ENCODE assay signal across 9 cellular contexts in the genomic region with DNA sequence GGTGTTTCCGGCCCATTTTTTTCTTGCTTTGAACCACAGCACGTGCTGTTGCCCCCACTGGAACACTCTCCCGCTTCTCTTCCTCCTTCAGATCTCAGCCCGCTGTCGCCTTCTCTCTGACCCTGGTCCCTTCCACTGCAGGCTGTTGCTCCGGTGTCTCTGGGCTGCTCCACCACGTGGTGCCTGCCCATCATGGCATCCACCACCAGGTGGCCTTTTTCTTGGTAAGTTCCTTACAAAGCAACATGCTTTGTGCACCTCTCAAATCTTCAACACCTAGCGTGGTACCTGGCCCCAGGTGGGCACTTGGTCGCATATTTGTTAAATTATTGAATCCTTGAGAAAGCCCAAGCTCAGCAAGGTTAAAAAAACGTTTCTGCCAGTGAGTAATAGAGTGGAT. TPM values are rescaled to one million over a fixed set of nuclear protein-coding genes. Genes with fewer than 3 reads are reported as not detected.
DNase-seq lines count a peak whose midpoint lies in the region; ATAC-seq and TF ChIP-seq lines count a peak whose summit lies in the region.
"Had no signal": no experiment of that assay in that cellular context is flagged by ENCODE, and none has a peak within 500 bp of the region (broad histone marks: within the 10 kb centered on the region; RNA-seq: fewer than 3 reads in every experiment).

No MANE protein-coding gene starts in this region.

- H3K36me3 Mint-ChIP-seq in glutamatergic neuron (ENCODE audit: unreplicated experiment) = peaks cover 4% of the 10 kb centered on the region

- H3K36me3 ChIP-seq in RWPE2 (ENCODE audit: low read depth) (no peaks in the 10 kb centered on the region), sigmoid colon (no peaks in the 10 kb centered on the region)

- POLR2A ChIA-PET in AG04449 (lab: Yijun Ruan, JAX) = no interaction called here

- DNase-seq in AG04449 (ENCODE audit: low read depth, low spot score) (no peak), GM13977 (ENCODE audit: low spot score) (peak; percentile 47), RWPE2 (ENCODE audit: low spot score) (no peak), glutamatergic neuron (peak; percentile 51), NCI-H2081 treated with DMSO at 0.1 percent for 48 hours (lab: John Stamatoyannopoulos, UW) (no peak), MV-4-11 (lab: John Stamatoyannopoulos, UW) (no peak), sigmoid colon (no peak)

- peaks cover 4% of the 10 kb centered on the region for H3K27me3 Mint-ChIP-seq in glutamatergic neuron (ENCODE audit: unreplicated experiment)

- TF ChIP-seq POLR2A in sigmoid colon (IDR thresholded peaks at IDR 0.05) = no peak

- no peak for TF ChIP-seq EP300 in sigmoid colon (IDR thresholded peaks at IDR 0.05)

- peaks cover 27% of the 10 kb centered on the region for H3K4me1 Mint-ChIP-seq in glutamatergic neuron (ENCODE audit: low read depth, unreplicated experiment)

- peaks cover 16% of the 10 kb centered on the region for H3K9me3 Mint-ChIP-seq in glutamatergic neuron (ENCODE audit: unreplicated experiment)
- H3K9me3 Mint-ChIP-seq: activated T-helper 1 cell treated with anti-CD3 and anti-CD28 coated beads, Interleukin-12 subunit alpha, Interleukin-12 subunit beta, Interleukin-2, Interleukin-4 antibody, amounts not matched to agents 30 ng/mL and 10 ng/mL and 1 ng/mL, durations not matched to agents 14 hours and 24 hours and 36 hours had no signal

- no peak overlapping the region for H3K4me3 ChIP-seq in AG04449 (ENCODE audit: low read depth, low read length)
- no peak overlapping the region for H3K4me3 ChIP-seq in RWPE2 (ENCODE audit: severe bottlenecking)
- no peak overlapping the region for H3K4me3 ChIP-seq in sigmoid colon

- peak overlapping the region; percentile 35 for H3K4me3 Mint-ChIP-seq in glutamatergic neuron (ENCODE audit: unreplicated experiment)
- H3K4me3 Mint-ChIP-seq: activated T-helper 1 cell treated with anti-CD3 and anti-CD28 coated beads, Interleukin-12 subunit alpha, Interleukin-12 subunit beta, Interleukin-2, Interleukin-4 antibody, amounts not matched to agents 30 ng/mL and 10 ng/mL and 1 ng/mL, durations not matched to agents 14 hours and 24 hours and 36 hours had no signal

- peaks cover 4% of the 10 kb centered on the region for H3K4me1 ChIP-seq in RWPE2 (ENCODE audit: insufficient read depth, poor library complexity, severe bottlenecking)
- H3K4me1 ChIP-seq in sigmoid colon = peaks cover 0 to 7% (median 0%) of the 10 kb centered on the region in 4 donors

- no peak overlapping the region for H3K27ac ChIP-seq in RWPE2 (ENCODE audit: poor library complexity, severe bottlenecking)
- no peak overlapping the region for H3K27ac ChIP-seq in sigmoid colon

- peaks cover 26% of the 10 kb centered on the region for H3K27me3 ChIP-seq in RWPE2 (ENCODE audit: insufficient read depth, poor library complexity, severe bottlenecking)
- H3K27me3 ChIP-seq in sigmoid colon = peaks cover 0 to 3% (median 0%) of the 10 kb centered on the region in 3 donors

- H3K9me3 ChIP-seq in RWPE2 (ENCODE audit: severe bottlenecking) = no peaks in the 10 kb centered on the region
- no peaks in the 10 kb centered on the region for H3K9me3 ChIP-seq in sigmoid colon

- TF ChIP-seq CTCF in AG04449 (IDR thresholded peaks at IDR 0.05; ENCODE audit: insufficient read depth, low read length, missing control alignments) (peak; percentile 17), GM13977 (IDR thresholded peaks at IDR 0.05; ENCODE audit: extremely low read depth, insufficient read depth, missing control alignments) (peak; percentile 26), RWPE2 (IDR thresholded peaks at IDR 0.05; ENCODE audit: poor library complexity, severe bottlenecking) (peak; percentile 43), glutamatergic neuron (IDR thresholded peaks at IDR 0.05; ENCODE audit: partially characterized antibody, unreplicated experiment) (peak; percentile 37), sigmoid colon (IDR thresholded peaks at IDR 0.05) (no peak)

- WGBS in sigmoid colon, 2 donors = 46 to 48% methylated on average over 10 of the region's 10 CpGs

- intact Hi-C loops in sigmoid colon (cut with DNase I) = no loop called here

- in situ Hi-C loops in GM13977 (cut with MboI; ENCODE audit: low pct_unique_long_range_greater_than_20kb, low sequenced_read_pairs, unreplicated experiment) = no loop called here

- no peak overlapping the region for H3K27ac Mint-ChIP-seq in glutamatergic neuron (ENCODE audit: unreplicated experiment)
- H3K27ac Mint-ChIP-seq: activated T-helper 1 cell treated with anti-CD3 and anti-CD28 coated beads, Interleukin-12 subunit alpha, Interleukin-12 subunit beta, Interleukin-2, Interleukin-4 antibody, amounts not matched to agents 30 ng/mL and 10 ng/mL and 1 ng/mL, durations not matched to agents 14 hours and 24 hours and 36 hours had no signal

- ATAC-seq in RWPE2 (ENCODE audit: low read depth) (no peak), HG02938 (IDR thresholded peaks at IDR 0.05; ENCODE audit: unreplicated experiment) (no peak)

- CTCF ChIA-PET in AG04449 (lab: Yijun Ruan, JAX) = interaction anchor here (0.8 to 2.3 kb wide), 2 partner anchors 16 to 202 kb away, joined by 3 to 5 read pairs; no protein-coding TSS in a partner anchor

RNA-seq across cellular contexts. Expression of a gene that starts 19.1 kb away (rescaled TPM):
- total RNA-seq in glutamatergic neuron (ENCODE audit: unreplicated experiment) = 16.2 TPM
- total RNA-seq in sigmoid colon = not detected
- polyA plus RNA-seq in sigmoid colon = under 1 TPM in 1 of 3 donors, not detected in 2; 0.12 TPM
- total RNA-seq: activated T-helper 1 cell treated with anti-CD3 and anti-CD28 coated beads, Interleukin-12 subunit alpha, Interleukin-12 subunit beta, Interleukin-2, Interleukin-4 antibody, amounts not matched to agents 30 ng/mL and 10 ng/mL and 1 ng/mL, durations not matched to agents 14 hours and 24 hours and 36 hours had no signal

Comparison
In these comparisons a context has a peak if more than half of its experiments do, and no peak if none do; other contexts are left out.
1. DNase-seq: peak in GM13977 (single experiment) and glutamatergic neuron (single experiment); none in AG04449 (single experiment), RWPE2 (single experiment), NCI-H2081 treated with DMSO at 0.1 percent for 48 hours (single experiment), MV-4-11 (single experiment) and sigmoid colon (single experiment).
2. CTCF ChIP-seq: peak in AG04449 (single experiment), GM13977 (single experiment), RWPE2 (single experiment) and glutamatergic neuron (single experiment); none in sigmoid colon (0 of 4).
3. RNA of a gene that starts 19.1 kb away (total RNA-seq): 16.2 TPM in glutamatergic neuron (single experiment); not detected in sigmoid colon; every median in the first group is over 10 times any median in the second.